Comparison of ENCODE assay signal across 8 cellular contexts in genomic region chr17:77285594-77286390, GRCh38.
A peak's percentile ranks its signal among the peaks of the same experiment; 100 is the strongest.
DNase-seq lines count a peak whose midpoint lies in the region; ATAC-seq and TF ChIP-seq lines count a peak whose summit lies in the region.

No MANE protein-coding gene starts in this region.

- CTCF ChIA-PET in PC-9 (lab: Charles Lee) = interaction anchor here (0.6 to 0.7 kb wide), 3 partner anchors 20 to 559 kb away, joined by 3 to 5 read pairs (median 3); partner anchors contain the start of genes JMJD6 and METTL23

- no peaks in the 10 kb centered on the region for H3K36me3 ChIP-seq in PC-9 (ENCODE audit: low read depth)
- H3K36me3 ChIP-seq in prostate gland = no peaks in the 10 kb centered on the region
- no peaks in the 10 kb centered on the region for H3K36me3 ChIP-seq in testis (ENCODE audit: low read depth, missing control alignments)
- no peaks in the 10 kb centered on the region for H3K36me3 ChIP-seq in ovary

- no peak for TF ChIP-seq CTCF in PC-9 (conservative IDR thresholded peaks at IDR 0.05)
- no peak for TF ChIP-seq CTCF in fibroblast of mammary gland (conservative IDR thresholded peaks at IDR 0.05; ENCODE audit: control insufficient read depth, insufficient read depth, low read depth, low read length)
- TF ChIP-seq CTCF in prostate gland (IDR thresholded peaks at IDR 0.05) = no peak
- TF ChIP-seq CTCF in testis (IDR thresholded peaks at IDR 0.05) = no peak
- no peak for TF ChIP-seq CTCF in ovary (IDR thresholded peaks at IDR 0.05)

- H3K27ac ChIP-seq in PC-9 = peak overlapping the region; percentile 99
- peak overlapping the region; percentile 94 for H3K27ac ChIP-seq in prostate gland
- no peak overlapping the region for H3K27ac ChIP-seq in testis
- no peak overlapping the region for H3K27ac ChIP-seq in ovary

- POLR2A ChIA-PET in PC-9 (lab: Charles Lee; ENCODE audit: unreplicated experiment) = interaction anchor here (0.5 to 0.6 kb wide), 3 partner anchors 16 to 37 kb away, joined by 4 to 5 read pairs (median 4); no protein-coding TSS in a partner anchor

- peaks cover 66% of the 10 kb centered on the region for H3K79me2 ChIP-seq in PC-9 (ENCODE audit: low read depth)

- 32% methylated on average over 34 of the region's 34 CpGs for WGBS in prostate gland
- 68 to 87% methylated on average over 17 to 34 of the region's 34 CpGs for WGBS in testis, 2 donors
- WGBS in ovary, 3 donors = 83 to 85% (median 84%) methylated on average over 34 of the region's 34 CpGs

- BruUV-seq in PC-9 (replicated peaks; lab: Mats Ljungman, UMichigan) = no TSS peak

- H3K9me2 ChIP-seq in PC-9 (ENCODE audit: insufficient read depth) = no peaks in the 10 kb centered on the region

- H3F3A ChIP-seq in PC-9 (ENCODE audit: insufficient read depth, low read depth) = peaks cover 51% of the 10 kb centered on the region

- H3K27me3 ChIP-seq in PC-9 (ENCODE audit: insufficient read depth, low read depth) (no peaks in the 10 kb centered on the region), prostate gland (replicated peaks; ENCODE audit: insufficient read depth) (no peaks in the 10 kb centered on the region), testis (no peaks in the 10 kb centered on the region), ovary (no peaks in the 10 kb centered on the region)

- TF ChIP-seq EP300 in ovary (IDR thresholded peaks at IDR 0.05) = no peak

- peaks cover 3% of the 10 kb centered on the region; the same call in 1 of the 2 replicates for H4K20me1 ChIP-seq in PC-9 (ENCODE audit: insufficient read depth)

- H3K4me1 ChIP-seq in PC-9 (replicated peaks; ENCODE audit: insufficient read depth) (peaks cover 63% of the 10 kb centered on the region), prostate gland (replicated peaks) (peaks cover 28% of the 10 kb centered on the region), testis (peaks cover 14% of the 10 kb centered on the region), ovary (ENCODE audit: insufficient read depth) (peaks cover 12% of the 10 kb centered on the region)

- H3K9me3 ChIP-seq in PC-9 (ENCODE audit: insufficient read depth, low read depth) (no peaks in the 10 kb centered on the region), prostate gland (no peaks in the 10 kb centered on the region), testis (no peaks in the 10 kb centered on the region), ovary (no peaks in the 10 kb centered on the region)

- intact Hi-C loops in PC-9 (cut with micrococcal nuclease; ENCODE audit: unreplicated experiment) = loop anchor here (1.0 to 2.0 kb wide), 2 partner anchors 30 to 137 kb away; no protein-coding TSS in a partner anchor
- intact Hi-C loops in prostate gland (cut with DNase I) = no loop called here
- intact Hi-C loops in testis (cut with DNase I; ENCODE audit: low total_unique reads) = no loop called here
- intact Hi-C loops in ovary (cut with DNase I) = no loop called here

- peak overlapping the region; percentile 97 for H3K4me2 ChIP-seq in PC-9

- DNase-seq in GM03348 (ENCODE audit: low spot score) (peak; percentile 94), PC-9 (peak; percentile 88), fibroblast of mammary gland (ENCODE audit: low read depth) (peak; percentile 88), prostate gland (ENCODE audit: low spot score) (peak; percentile 82), activated gamma-delta T cell treated with Interleukin-2 at 50 U/mL for 16 hours (no peak), testis (no peak), ovary (no peak)

- H3K4me3 ChIP-seq in PC-9 (peak overlapping the region; percentile 72; the same call in 1 of the 2 replicates), fibroblast of mammary gland (ENCODE audit: control insufficient read depth, low read depth, low read length) (no peak overlapping the region), prostate gland (no peak overlapping the region), testis (no peak overlapping the region), ovary (no peak overlapping the region)

- H2AFZ ChIP-seq in PC-9 = no peak overlapping the region

- TF ChIP-seq POLR2A in prostate gland (IDR thresholded peaks at IDR 0.05) = peak; percentile 19
- TF ChIP-seq POLR2A in testis (IDR thresholded peaks at IDR 0.05) = no peak
- TF ChIP-seq POLR2A in ovary (IDR thresholded peaks at IDR 0.05) = no peak

- no peak for ATAC-seq in GM18861 (IDR thresholded peaks at IDR 0.05; ENCODE audit: unreplicated experiment)

Comparison
In these comparisons a context has a peak if more than half of its experiments do, and no peak if none do; other contexts are left out.
1. DNase-seq: peak in GM03348 (single experiment), PC-9 (2 of 2), fibroblast of mammary gland (single experiment) and prostate gland (single experiment); none in activated gamma-delta T cell treated with Interleukin-2 at 50 U/mL for 16 hours (single experiment), testis (single experiment) and ovary (0 of 5).
2. H3K27ac ChIP-seq: peak in PC-9 (single experiment) and prostate gland (2 of 2); none in testis (0 of 2) and ovary (0 of 2).